ENCODE assay signal across 1 cellular context in the genomic region with DNA sequence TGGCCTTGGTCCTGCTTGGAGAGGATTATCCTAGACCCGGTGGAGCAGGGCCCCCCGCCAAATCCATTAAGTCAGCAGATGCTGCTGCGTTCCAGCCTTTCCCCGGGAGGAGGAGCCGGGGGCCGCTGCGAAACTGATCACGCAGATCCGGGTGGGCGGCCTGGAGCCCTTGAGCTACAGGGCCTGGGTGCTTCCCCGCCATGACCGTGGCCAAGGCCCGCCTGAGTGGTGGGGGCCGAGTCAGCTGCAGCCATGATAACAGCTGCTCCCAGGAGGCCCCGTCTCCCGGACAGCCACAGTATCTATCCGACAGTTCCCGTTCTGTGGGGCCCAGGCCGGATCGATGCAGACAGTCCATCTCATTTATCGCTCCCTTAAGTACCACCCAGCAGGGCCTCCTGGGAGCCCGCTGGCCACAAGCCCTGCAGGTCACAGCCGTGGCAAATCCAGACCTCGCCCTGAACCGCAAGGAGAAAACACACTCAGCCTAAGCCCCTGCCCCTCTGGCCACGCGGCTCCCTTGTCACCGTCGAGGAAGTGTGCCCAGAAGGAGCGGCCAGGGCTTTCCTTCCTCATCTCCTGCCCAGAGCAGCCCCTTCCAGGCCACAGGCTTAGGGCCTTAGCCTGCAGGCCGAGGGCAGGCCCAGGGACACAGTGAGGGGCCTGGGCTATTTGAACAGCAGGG.
A peak's percentile ranks its signal among the peaks of the same experiment; 100 is the strongest.
TF ChIP-seq lines count a peak whose summit lies in the region.

No MANE protein-coding gene starts in this region.

TF ChIP-seq in K562, 482 proteins besides CTCF, POLR2A, EP300 and RAD21:
- TF ChIP-seq, protein P1, sequence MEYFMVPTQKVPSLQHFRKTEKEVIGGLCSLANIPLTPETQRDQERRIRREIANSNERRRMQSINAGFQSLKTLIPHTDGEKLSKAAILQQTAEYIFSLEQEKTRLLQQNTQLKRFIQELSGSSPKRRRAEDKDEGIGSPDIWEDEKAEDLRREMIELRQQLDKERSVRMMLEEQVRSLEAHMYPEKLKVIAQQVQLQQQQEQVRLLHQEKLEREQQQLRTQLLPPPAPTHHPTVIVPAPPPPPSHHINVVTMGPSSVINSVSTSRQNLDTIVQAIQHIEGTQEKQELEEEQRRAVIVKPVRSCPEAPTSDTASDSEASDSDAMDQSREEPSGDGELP (CRISPR knock-in tag; IDR thresholded peaks at IDR 0.05; ENCODE audit: borderline replicate concordance): peak; percentile 94
- TF ChIP-seq ZNF644 (tag; IDR thresholded peaks at IDR 0.05; ENCODE audit: low read depth) (no peak), NCOR1 (IDR thresholded peaks at IDR 0.05) (no peak), MGA (IDR thresholded peaks at IDR 0.05) (peak; percentile 31; the same call in 1 of the 2 replicates), YY1 (IDR thresholded peaks at IDR 0.05; ENCODE audit: borderline replicate concordance in 1 of 3, control insufficient read depth in 1 of 3, extremely low read depth in 1 of 3, insufficient read depth in 3 of 3, insufficient read length in 1 of 3, insufficient replicate concordance in 2 of 3, low read depth in 1 of 3, low read length in 2 of 3) (peak in 1 of 3 experiments; percentile 28), CBFA2T3 (IDR thresholded peaks at IDR 0.05) (peak; percentile 34; the same call in 1 of the 2 replicates), CBFA2T2 (conservative IDR thresholded peaks at IDR 0.05) (peak; percentile 25; the same call in 1 of the 2 replicates), L3MBTL2 (IDR thresholded peaks at IDR 0.05) (peak; percentile 55), IRF2 (CRISPR knock-in tag; IDR thresholded peaks at IDR 0.05) (no peak), ZNF561 (CRISPR knock-in tag; conservative IDR thresholded peaks at IDR 0.05) (no peak), MTA2 (IDR thresholded peaks at IDR 0.05; ENCODE audit: low read depth) (no peak), TCF3 (CRISPR knock-in tag; IDR thresholded peaks at IDR 0.05) (peak; percentile 54; the same call in 1 of the 2 replicates), FOXJ3 (CRISPR knock-in tag; IDR thresholded peaks at IDR 0.05) (no peak), NUFIP1 (IDR thresholded peaks at IDR 0.05; ENCODE audit: partially characterized antibody) (no peak), TRIM24 (IDR thresholded peaks at IDR 0.05) (no peak), NEUROD1 (IDR thresholded peaks at IDR 0.05; ENCODE audit: borderline replicate concordance, low read depth, low read length, partially characterized antibody) (no peak), VEZF1 (CRISPR knock-in tag; IDR thresholded peaks at IDR 0.05) (peak; percentile 31; the same call in 1 of the 2 replicates)
- TF ChIP-seq, protein P2, sequence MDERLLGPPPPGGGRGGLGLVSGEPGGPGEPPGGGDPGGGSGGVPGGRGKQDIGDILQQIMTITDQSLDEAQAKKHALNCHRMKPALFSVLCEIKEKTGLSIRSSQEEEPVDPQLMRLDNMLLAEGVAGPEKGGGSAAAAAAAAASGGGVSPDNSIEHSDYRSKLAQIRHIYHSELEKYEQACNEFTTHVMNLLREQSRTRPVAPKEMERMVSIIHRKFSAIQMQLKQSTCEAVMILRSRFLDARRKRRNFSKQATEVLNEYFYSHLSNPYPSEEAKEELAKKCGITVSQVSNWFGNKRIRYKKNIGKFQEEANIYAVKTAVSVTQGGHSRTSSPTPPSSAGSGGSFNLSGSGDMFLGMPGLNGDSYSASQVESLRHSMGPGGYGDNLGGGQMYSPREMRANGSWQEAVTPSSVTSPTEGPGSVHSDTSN (CRISPR knock-in tag; IDR thresholded peaks at IDR 0.05; ENCODE audit: low read depth): no peak
- TF ChIP-seq, protein P2 (tag; conservative IDR thresholded peaks at IDR 0.05; ENCODE audit: low read depth): no peak
- TF ChIP-seq, protein P3, sequence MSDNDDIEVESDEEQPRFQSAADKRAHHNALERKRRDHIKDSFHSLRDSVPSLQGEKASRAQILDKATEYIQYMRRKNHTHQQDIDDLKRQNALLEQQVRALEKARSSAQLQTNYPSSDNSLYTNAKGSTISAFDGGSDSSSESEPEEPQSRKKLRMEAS (CRISPR knock-in tag; IDR thresholded peaks at IDR 0.05): peak; percentile 34; the same call in 1 of the 2 replicates
- TF ChIP-seq, protein P4, sequence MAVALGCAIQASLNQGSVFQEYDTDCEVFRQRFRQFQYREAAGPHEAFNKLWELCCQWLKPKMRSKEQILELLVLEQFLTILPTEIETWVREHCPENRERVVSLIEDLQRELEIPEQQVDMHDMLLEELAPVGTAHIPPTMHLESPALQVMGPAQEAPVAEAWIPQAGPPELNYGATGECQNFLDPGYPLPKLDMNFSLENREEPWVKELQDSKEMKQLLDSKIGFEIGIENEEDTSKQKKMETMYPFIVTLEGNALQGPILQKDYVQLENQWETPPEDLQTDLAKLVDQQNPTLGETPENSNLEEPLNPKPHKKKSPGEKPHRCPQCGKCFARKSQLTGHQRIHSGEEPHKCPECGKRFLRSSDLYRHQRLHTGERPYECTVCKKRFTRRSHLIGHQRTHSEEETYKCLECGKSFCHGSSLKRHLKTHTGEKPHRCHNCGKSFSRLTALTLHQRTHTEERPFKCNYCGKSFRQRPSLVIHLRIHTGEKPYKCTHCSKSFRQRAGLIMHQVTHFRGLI (CRISPR knock-in tag; IDR thresholded peaks at IDR 0.05): no peak
